In the genomic region with DNA sequence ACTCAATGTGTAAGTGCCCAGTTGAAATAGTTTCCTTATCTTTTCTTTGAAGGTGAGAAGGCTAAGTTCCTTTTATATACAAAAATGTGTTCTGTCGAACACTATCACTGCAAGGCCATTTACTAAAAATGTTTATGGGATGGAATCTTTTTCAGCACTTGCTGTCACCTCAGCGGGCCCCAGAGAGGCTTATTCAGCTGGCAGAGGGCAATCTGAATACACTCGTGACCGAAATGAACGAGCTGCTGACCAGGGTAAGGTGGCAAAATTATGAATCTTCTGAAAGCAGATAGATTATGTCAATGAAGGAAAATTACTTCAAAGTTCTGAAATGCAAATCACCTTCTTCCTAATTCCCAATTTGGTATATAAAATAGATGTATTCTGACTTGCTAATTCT, we compare ENCODE assay signal across 1 cellular context.
TF ChIP-seq lines count a peak whose summit lies in the region.

No MANE protein-coding gene starts in this region.

TF ChIP-seq in SK-N-SH, 30 proteins besides CTCF, POLR2A, EP300 and RAD21 (continued from another document):
- TF ChIP-seq, protein P1, sequence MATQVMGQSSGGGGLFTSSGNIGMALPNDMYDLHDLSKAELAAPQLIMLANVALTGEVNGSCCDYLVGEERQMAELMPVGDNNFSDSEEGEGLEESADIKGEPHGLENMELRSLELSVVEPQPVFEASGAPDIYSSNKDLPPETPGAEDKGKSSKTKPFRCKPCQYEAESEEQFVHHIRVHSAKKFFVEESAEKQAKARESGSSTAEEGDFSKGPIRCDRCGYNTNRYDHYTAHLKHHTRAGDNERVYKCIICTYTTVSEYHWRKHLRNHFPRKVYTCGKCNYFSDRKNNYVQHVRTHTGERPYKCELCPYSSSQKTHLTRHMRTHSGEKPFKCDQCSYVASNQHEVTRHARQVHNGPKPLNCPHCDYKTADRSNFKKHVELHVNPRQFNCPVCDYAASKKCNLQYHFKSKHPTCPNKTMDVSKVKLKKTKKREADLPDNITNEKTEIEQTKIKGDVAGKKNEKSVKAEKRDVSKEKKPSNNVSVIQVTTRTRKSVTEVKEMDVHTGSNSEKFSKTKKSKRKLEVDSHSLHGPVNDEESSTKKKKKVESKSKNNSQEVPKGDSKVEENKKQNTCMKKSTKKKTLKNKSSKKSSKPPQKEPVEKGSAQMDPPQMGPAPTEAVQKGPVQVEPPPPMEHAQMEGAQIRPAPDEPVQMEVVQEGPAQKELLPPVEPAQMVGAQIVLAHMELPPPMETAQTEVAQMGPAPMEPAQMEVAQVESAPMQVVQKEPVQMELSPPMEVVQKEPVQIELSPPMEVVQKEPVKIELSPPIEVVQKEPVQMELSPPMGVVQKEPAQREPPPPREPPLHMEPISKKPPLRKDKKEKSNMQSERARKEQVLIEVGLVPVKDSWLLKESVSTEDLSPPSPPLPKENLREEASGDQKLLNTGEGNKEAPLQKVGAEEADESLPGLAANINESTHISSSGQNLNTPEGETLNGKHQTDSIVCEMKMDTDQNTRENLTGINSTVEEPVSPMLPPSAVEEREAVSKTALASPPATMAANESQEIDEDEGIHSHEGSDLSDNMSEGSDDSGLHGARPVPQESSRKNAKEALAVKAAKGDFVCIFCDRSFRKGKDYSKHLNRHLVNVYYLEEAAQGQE (IDR thresholded peaks at IDR 0.05; ENCODE audit: low read depth, low read length) = no peak
- TF ChIP-seq MXI1 (IDR thresholded peaks at IDR 0.05; ENCODE audit: low read depth, low read length) = no peak
- TF ChIP-seq USF1 (IDR thresholded peaks at IDR 0.05; ENCODE audit: borderline replicate concordance, low read depth) = no peak
- no peak for TF ChIP-seq FOXM1 (IDR thresholded peaks at IDR 0.05; ENCODE audit: low read depth)
- TF ChIP-seq TEAD4 (IDR thresholded peaks at IDR 0.05; ENCODE audit: borderline replicate concordance, insufficient read depth) = no peak
- TF ChIP-seq TCF12 (IDR thresholded peaks at IDR 0.05) = no peak
- no peak for TF ChIP-seq ZBTB33 (IDR thresholded peaks at IDR 0.05; ENCODE audit: borderline replicate concordance, low read depth)
- TF ChIP-seq JUND (IDR thresholded peaks at IDR 0.05) = no peak
- no peak for TF ChIP-seq SMC3 (IDR thresholded peaks at IDR 0.05; ENCODE audit: low read depth, low read length)
- TF ChIP-seq, protein P2, sequence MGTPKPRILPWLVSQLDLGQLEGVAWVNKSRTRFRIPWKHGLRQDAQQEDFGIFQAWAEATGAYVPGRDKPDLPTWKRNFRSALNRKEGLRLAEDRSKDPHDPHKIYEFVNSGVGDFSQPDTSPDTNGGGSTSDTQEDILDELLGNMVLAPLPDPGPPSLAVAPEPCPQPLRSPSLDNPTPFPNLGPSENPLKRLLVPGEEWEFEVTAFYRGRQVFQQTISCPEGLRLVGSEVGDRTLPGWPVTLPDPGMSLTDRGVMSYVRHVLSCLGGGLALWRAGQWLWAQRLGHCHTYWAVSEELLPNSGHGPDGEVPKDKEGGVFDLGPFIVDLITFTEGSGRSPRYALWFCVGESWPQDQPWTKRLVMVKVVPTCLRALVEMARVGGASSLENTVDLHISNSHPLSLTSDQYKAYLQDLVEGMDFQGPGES (IDR thresholded peaks at IDR 0.05; ENCODE audit: low read depth, low read length) = no peak
- no peak for TF ChIP-seq CHD2 (IDR thresholded peaks at IDR 0.05; ENCODE audit: low read length, partially characterized antibody)
- no peak for TF ChIP-seq POLR2AphosphoS5 (IDR thresholded peaks at IDR 0.05; ENCODE audit: low read depth, low read length)
- TF ChIP-seq ELF1 (IDR thresholded peaks at IDR 0.05) = no peak
- no peak for TF ChIP-seq MEF2A (IDR thresholded peaks at IDR 0.05; ENCODE audit: borderline replicate concordance, low read depth)
- TF ChIP-seq GABPA (IDR thresholded peaks at IDR 0.05; ENCODE audit: low read depth) = no peak
- TF ChIP-seq EZH2phosphoT487 (IDR thresholded peaks at IDR 0.05; ENCODE audit: borderline replicate concordance, low read depth) = no peak
- no peak for TF ChIP-seq RXRA (IDR thresholded peaks at IDR 0.05; ENCODE audit: borderline replicate concordance, low read depth)
- TF ChIP-seq FOXJ3 (CRISPR knock-in tag; IDR thresholded peaks at IDR 0.05) = no peak
TF ChIP-seq in SK-N-SH: peak in this region for 0.
